14 cellular contexts compared by ENCODE assay signal in genomic region chr2:226474131-226474530, GRCh38.
DNase-seq lines count a peak whose midpoint lies in the region; ATAC-seq and TF ChIP-seq lines count a peak whose summit lies in the region.
"Had no signal": no experiment of that assay in that cellular context is flagged by ENCODE, and none has a peak within 500 bp of the region (broad histone marks: within the 10 kb centered on the region; RNA-seq: fewer than 3 reads in every experiment).

No MANE protein-coding gene starts in this region.

- H4K8ac ChIP-seq in mesenchymal stem cell (ENCODE audit: low read length): no peak overlapping the region

- ATAC-seq in HCT116 (no peak), GM18498 (IDR thresholded peaks at IDR 0.05; ENCODE audit: unreplicated experiment) (no peak)

- no peaks in the 10 kb centered on the region for H3K9me2 ChIP-seq in HCT116 (ENCODE audit: insufficient read depth)

- no peaks in the 10 kb centered on the region for H4K20me1 ChIP-seq in HCT116 (ENCODE audit: insufficient read depth)

- BruUV-seq in HCT116 (replicated peaks; lab: Mats Ljungman, UMichigan): no TSS peak

- H3K79me2 ChIP-seq in HCT116 (ENCODE audit: insufficient read depth, low read length): no peaks in the 10 kb centered on the region

- RAD21 ChIA-PET in HCT116 (lab: Charles Lee; ENCODE audit: low non-redundant PET in 1 of 2, low total read pairs in 2 of 2, uncharacterized antibody in 2 of 2, unreplicated experiment in 2 of 2): no interaction called here

- H3K9me3 ChIP-seq in HCT116 (ENCODE audit: control insufficient read depth in 1 of 2, insufficient read depth in 1 of 2, low read depth in 1 of 2, low read length in 2 of 2) (no peaks in the 10 kb centered on the region; a peak in 1 of 4 replicates), mesenchymal stem cell (ENCODE audit: control insufficient read depth, low read length) (peaks cover 4% of the 10 kb centered on the region)

- H3K4ac ChIP-seq in mesenchymal stem cell (ENCODE audit: low read depth in 1 of 2, low read length in 2 of 2): peak overlapping the region in 1 of 2 experiments; percentile 31

- H2AFZ ChIP-seq in HCT116 (ENCODE audit: low read depth, low read length, poor library complexity, severe bottlenecking) (no peak overlapping the region), mesenchymal stem cell (ENCODE audit: low read depth, low read length) (no peak overlapping the region)

- no peak overlapping the region for H3K23ac ChIP-seq in mesenchymal stem cell (ENCODE audit: low read length in 2 of 2)

- TF ChIP-seq CTCF in HCT116 (IDR thresholded peaks at IDR 0.05 in 2 of 3, conservative IDR thresholded peaks at IDR 0.05 in 1 of 3; ENCODE audit: borderline replicate concordance in 1 of 3, insufficient read depth in 1 of 3, low read depth in 2 of 3, low read length in 2 of 3): no peak

- H2BK15ac ChIP-seq in mesenchymal stem cell (ENCODE audit: low read depth, poor library complexity, severe bottlenecking): no peak overlapping the region

- peak overlapping the region; percentile 90; the same call in 1 of the 2 replicates for H3K27ac ChIP-seq in HCT116 (ENCODE audit: low read depth, low read length)
- H3K27ac ChIP-seq in mesenchymal stem cell (ENCODE audit: low read length, poor library complexity, severe bottlenecking): peak overlapping the region; percentile 19

- H4K91ac ChIP-seq in mesenchymal stem cell (ENCODE audit: low read length): no peak overlapping the region

- DNase-seq in HCT116 (ENCODE audit: low read depth, low spot score) (no peak), amniotic epithelial cell (ENCODE audit: low read depth) (peak; percentile 65), mesenchymal stem cell (no peak), SKM-1 treated with dmso at 0.1 percent for 144 hours (lab: John Stamatoyannopoulos, UW; ENCODE audit: unreplicated experiment) (no peak)
- DNase-seq in stimulated activated CD4-positive, alpha-beta T cell treated with anti-CD3 and anti-CD28 coated beads, Interleukin-12 subunit alpha, Interleukin-12 subunit beta, amount 100 ng/mL, for 4 hours: no peak
- DNase-seq in stimulated activated CD4-positive, alpha-beta T cell treated with anti-CD3 and anti-CD28 coated beads, Interleukin-1b, Interleukin-23, amount 100 ng/mL, for 48 hours: no peak
- DNase-seq: CD4-positive, CD25-positive, alpha-beta regulatory T cell; GOT3; NCI-H187 treated with DMSO at 0.1 percent for 48 hours; NCI-H2171 treated with DMSO at 0.1 percent for 48 hours; NCI-H748 treated with DMSO at 0.1 percent for 48 hours; OCI-M1; RPMI8226 had no signal

- POLR2A ChIA-PET in HCT116 (lab: Charles Lee): no interaction called here

- H3K4me3 ChIP-seq in HCT116 (replicated peaks in 1 of 2; ENCODE audit: low read depth in 1 of 2, low read length in 2 of 2) (no peak overlapping the region), mesenchymal stem cell (ENCODE audit: insufficient read depth in 1 of 2, low read depth in 1 of 2, low read length in 2 of 2) (no peak overlapping the region)

- no peak overlapping the region for H2BK120ac ChIP-seq in mesenchymal stem cell (ENCODE audit: low read depth, low read length)

- no peak overlapping the region for H3K9ac ChIP-seq in HCT116 (ENCODE audit: low read length)
- H3K9ac ChIP-seq in mesenchymal stem cell (ENCODE audit: low read length): no peak overlapping the region

- H2AK5ac ChIP-seq in mesenchymal stem cell (ENCODE audit: low read length, severe bottlenecking): no peak overlapping the region

- CTCF ChIA-PET in HCT116 (lab: Charles Lee): no interaction called here

- H3K14ac ChIP-seq in mesenchymal stem cell (ENCODE audit: low read length in 2 of 2): no peak overlapping the region

- H3K18ac ChIP-seq in mesenchymal stem cell (ENCODE audit: low read depth in 1 of 2, low read length in 2 of 2): no peak overlapping the region

- intact Hi-C loops in HCT116 (cut with micrococcal nuclease): no loop called here

- no peak overlapping the region for H2BK12ac ChIP-seq in mesenchymal stem cell (ENCODE audit: low read length in 2 of 2)

- H3K36me3 ChIP-seq in HCT116 (ENCODE audit: control insufficient read depth in 1 of 2, insufficient read depth in 2 of 2, low read length in 2 of 2): peaks cover 0 to 7% of the 10 kb centered on the region in 2 experiments; a peak in 1 of 4 replicates
- H3K36me3 ChIP-seq in mesenchymal stem cell (ENCODE audit: control insufficient read depth in 1 of 2, insufficient read depth in 2 of 2, low read depth in 1 of 2, low read length in 2 of 2): no peaks in the 10 kb centered on the region

- H3K4me2 ChIP-seq in HCT116 (ENCODE audit: low read length) (no peak overlapping the region), mesenchymal stem cell (ENCODE audit: low read length, poor library complexity, severe bottlenecking) (no peak overlapping the region)

- TF ChIP-seq RAD21 in HCT116 (IDR thresholded peaks at IDR 0.05; ENCODE audit: low read depth): no peak

- H3K27me3 ChIP-seq in HCT116 (ENCODE audit: insufficient read depth, low read length): no peaks in the 10 kb centered on the region
- no peaks in the 10 kb centered on the region for H3K27me3 ChIP-seq in mesenchymal stem cell (ENCODE audit: control insufficient read depth in 1 of 2, insufficient read depth in 1 of 2, low read length in 2 of 2)

- H3K79me1 ChIP-seq in mesenchymal stem cell (replicated peaks; ENCODE audit: low read length, poor library complexity, severe bottlenecking): no peaks in the 10 kb centered on the region

- TF ChIP-seq POLR2A in HCT116 (IDR thresholded peaks at IDR 0.05; ENCODE audit: borderline replicate concordance, extremely low read depth, insufficient read depth, insufficient read length): no peak

- no peak overlapping the region for H2BK5ac ChIP-seq in mesenchymal stem cell (ENCODE audit: low read depth, low read length, poor library complexity, severe bottlenecking)

- H3K4me1 ChIP-seq in HCT116 (ENCODE audit: control insufficient read depth in 1 of 2, insufficient read depth in 2 of 2, low read length in 2 of 2) (peaks cover 40 to 52% of the 10 kb centered on the region in 2 experiments), mesenchymal stem cell (ENCODE audit: control insufficient read depth, insufficient read depth, low read depth, low read length) (peaks cover 11% of the 10 kb centered on the region)

TF ChIP-seq in HCT116, 20 proteins besides CTCF, POLR2A, EP300 and RAD21:
- TF ChIP-seq SRF (IDR thresholded peaks at IDR 0.05; ENCODE audit: low read depth) (no peak), CBX3 (IDR thresholded peaks at IDR 0.05; ENCODE audit: low read depth) (0 out of 2 replicates have a peak, but pooled peaks have one; percentile 20)
